Comparison of ENCODE assay signal across 23 cellular contexts in the genomic region with DNA sequence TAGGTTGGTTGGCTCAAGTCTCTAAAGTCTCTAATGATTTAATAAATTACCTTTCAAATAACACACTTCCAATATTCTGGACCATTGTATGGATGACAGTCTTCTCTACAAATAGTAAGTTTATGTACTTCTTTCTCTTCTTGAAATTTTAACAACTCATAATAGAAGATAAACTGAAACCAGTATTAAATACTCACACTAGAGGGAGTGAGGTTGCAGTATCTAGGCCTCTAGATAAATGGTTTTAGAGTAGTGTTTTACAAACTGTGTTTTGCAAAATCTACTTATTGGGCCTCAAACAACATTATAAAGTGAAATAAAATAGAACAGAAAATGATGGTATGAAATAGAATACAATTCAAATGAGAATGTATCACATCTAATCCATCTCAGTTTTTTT.
DNase-seq lines count a peak whose midpoint lies in the region; ATAC-seq and TF ChIP-seq lines count a peak whose summit lies in the region.
"Had no signal": no experiment of that assay in that cellular context is flagged by ENCODE, and none has a peak within 500 bp of the region (broad histone marks: within the 10 kb centered on the region; RNA-seq: fewer than 3 reads in every experiment).

No MANE protein-coding gene starts in this region.

- no peak overlapping the region for H3K27ac ChIP-seq in SU-DHL-6 (ENCODE audit: low read depth, low read length)
- H3K27ac ChIP-seq: A549, heart left ventricle, right atrium auricular region, suprapubic skin, vagina had no signal

- peak; percentile 10 for DNase-seq in NCI-H1694 treated with DMSO at 0.1 percent for 48 hours (lab: John Stamatoyannopoulos, UW)
- DNase-seq in NCI-H1694 (lab: John Stamatoyannopoulos, UW): no peak
- DNase-seq in Kasumi-1 (lab: John Stamatoyannopoulos, UW): peak; percentile 12 to 35
- DNase-seq in iris pigment epithelial cell (ENCODE audit: low read depth): peak; percentile 2
- no peak for DNase-seq in GM19240 (ENCODE audit: insufficient read length, low spot score)
- DNase-seq in LoVo (ENCODE audit: low spot score): no peak
- DNase-seq: activated CD4-positive, alpha-beta T cell treated with anti-CD3 and anti-CD28 coated beads, Interleukin-2, amount 50 U/mL, for 48 hours; activated naive CD4-positive, alpha-beta T cell treated with anti-CD3 and anti-CD28 coated beads for 36 hours; anterior cingulate cortex; CD4-positive, CD25-positive, alpha-beta regulatory T cell; DMS79 treated with DMSO at 0.1 percent for 48 hours; heart left ventricle; MG63; NCI-H187; NCI-H446 treated with DMSO at 0.1 percent for 48 hours; SHP77; T-helper 1 cell had no signal

- no peaks in the 10 kb centered on the region for H4K20me1 ChIP-seq in SU-DHL-6 (ENCODE audit: low read depth, low read length)

- peak; percentile 16 for TF ChIP-seq CTCF in SU-DHL-6 (IDR thresholded peaks at IDR 0.05; ENCODE audit: insufficient read depth, low read length, poor library complexity, severe bottlenecking)

- no peaks in the 10 kb centered on the region for H3K9me2 ChIP-seq in SU-DHL-6 (replicated peaks; ENCODE audit: insufficient read depth, low read length)

- H3F3A ChIP-seq in SU-DHL-6 (ENCODE audit: insufficient read depth): no peaks in the 10 kb centered on the region

- ATAC-seq in HG03135 (IDR thresholded peaks at IDR 0.05; ENCODE audit: unreplicated experiment): no peak
- ATAC-seq: A549, heart left ventricle had no signal

- H3K4me2 ChIP-seq in SU-DHL-6 (ENCODE audit: low read depth, low read length, poor library complexity, severe bottlenecking): no peak overlapping the region
- H3K4me2 ChIP-seq: A549 had no signal

- no peaks in the 10 kb centered on the region for H3K79me2 ChIP-seq in SU-DHL-6 (ENCODE audit: insufficient read depth, low read length)

- H3K4me3 ChIP-seq in SU-DHL-6 (ENCODE audit: insufficient read depth, low read length, poor library complexity, severe bottlenecking): no peak overlapping the region
- H3K4me3 ChIP-seq: A549, heart left ventricle, MG63, right atrium auricular region, suprapubic skin, vagina had no signal

- no peaks in the 10 kb centered on the region for H3K36me3 ChIP-seq in SU-DHL-6 (ENCODE audit: low read length)
- H3K36me3 ChIP-seq: heart left ventricle, MG63, right atrium auricular region, suprapubic skin, vagina had no signal

- no peaks in the 10 kb centered on the region for H3K27me3 ChIP-seq in SU-DHL-6 (ENCODE audit: low read length)
- H3K27me3 ChIP-seq: heart left ventricle, MG63, right atrium auricular region, suprapubic skin, vagina had no signal

- H2AFZ ChIP-seq in SU-DHL-6 (ENCODE audit: low read depth, low read length, severe bottlenecking): peak overlapping the region; percentile 12

- no peak overlapping the region for H3K9ac ChIP-seq in SU-DHL-6 (ENCODE audit: low read length)

- no peaks in the 10 kb centered on the region for H3K9me3 ChIP-seq in SU-DHL-6 (ENCODE audit: insufficient read depth, low read length)
- H3K9me3 ChIP-seq: A549, MG63, right atrium auricular region, vagina had no signal

Comparison
In these comparisons a context has a peak if more than half of its experiments do, and no peak if none do; other contexts are left out.
1. DNase-seq: peak in NCI-H1694 treated with DMSO at 0.1 percent for 48 hours (single experiment), Kasumi-1 (2 of 2) and iris pigment epithelial cell (single experiment); none in NCI-H1694 (single experiment), GM19240 (single experiment) and LoVo (single experiment).